In the genomic region with DNA sequence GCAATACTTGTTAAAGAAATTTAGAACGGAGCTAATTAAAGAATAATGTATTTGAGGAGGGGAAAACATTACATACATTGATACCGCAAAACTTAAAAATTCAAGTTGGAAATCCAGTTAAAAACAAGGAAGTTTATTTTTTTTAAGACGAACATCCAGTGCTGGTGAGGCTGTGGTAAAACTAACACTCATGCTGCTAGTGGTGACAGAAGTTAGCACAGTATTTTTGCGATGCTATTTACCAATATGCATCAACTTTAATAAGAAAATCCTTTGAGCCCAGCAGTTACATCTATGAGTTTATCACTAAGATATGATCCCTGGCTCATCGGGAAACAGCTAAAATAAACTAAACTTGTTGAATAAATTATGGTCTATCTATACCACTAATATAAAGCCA, we compare ENCODE assay signal across 7 cellular contexts.
"Had no signal": no experiment of that assay in that cellular context is flagged by ENCODE, and none has a peak within 500 bp of the region (broad histone marks: within the 10 kb centered on the region; RNA-seq: fewer than 3 reads in every experiment).

No MANE protein-coding gene starts in this region.

- H3K9me3 Mint-ChIP-seq: GM23338, H9, IgD-negative memory B cell had no signal

- H2AFZ ChIP-seq: GM23338 had no signal

- H3K36me3 Mint-ChIP-seq: IgD-negative memory B cell had no signal

- H3K27ac Mint-ChIP-seq: GM23338, H9, IgD-negative memory B cell had no signal

- ATAC-seq: GM23338 had no signal

- H3K27me3 Mint-ChIP-seq: IgD-negative memory B cell had no signal

- H3K4me3 Mint-ChIP-seq: GM23338, H9, IgD-negative memory B cell had no signal

- DNase-seq: H9, HCEC 1CT had no signal

- H3K4me3 ChIP-seq: GM23338 had no signal

- FAIRE-seq: H1, H54, HTR-8/SVneo had no signal

- H3K4me2 ChIP-seq: GM23338 had no signal

- H3K4me1 Mint-ChIP-seq: GM23338, H9 had no signal
